18 cellular contexts compared by ENCODE assay signal in the genomic region with DNA sequence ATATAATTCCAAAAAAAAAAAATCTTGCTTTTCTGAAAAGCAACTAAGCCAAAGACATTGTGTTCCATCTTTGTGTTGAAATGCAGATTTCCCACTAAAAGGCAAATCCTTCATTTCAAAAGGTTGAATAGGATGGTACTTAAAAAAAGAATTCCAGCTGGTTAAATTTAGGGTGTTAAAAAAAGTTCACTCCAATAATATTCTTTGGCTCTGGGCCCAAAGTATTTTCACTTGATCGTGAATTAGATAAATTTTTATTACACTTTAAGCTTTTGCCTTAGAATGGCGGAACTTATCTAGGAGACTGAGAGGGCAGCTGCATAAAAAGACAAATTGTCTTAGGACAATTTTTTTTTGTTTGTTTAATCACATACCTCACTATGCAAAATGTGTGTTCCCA.
DNase-seq lines count a peak whose midpoint lies in the region; ATAC-seq and TF ChIP-seq lines count a peak whose summit lies in the region.
"Had no signal": no experiment of that assay in that cellular context is flagged by ENCODE, and none has a peak within 500 bp of the region (broad histone marks: within the 10 kb centered on the region; RNA-seq: fewer than 3 reads in every experiment).

No MANE protein-coding gene starts in this region.

- H3K4me3 Mint-ChIP-seq in WTC11, result peak overlapping the region; percentile 32
- H3K4me3 Mint-ChIP-seq in stimulated activated memory B cell treated with anti-CD40 and anti-IgM and Interleukin-4, amounts not matched to agents 10 μg/mL and 1 μg/mL and 100 μg/mL, for 72 hours, result no peak overlapping the region
- H3K4me3 Mint-ChIP-seq: CD4-positive, alpha-beta memory T cell had no signal

- DNase-seq in WTC11 (ENCODE audit: low spot score) (no peak), foreskin melanocyte (no peak), pons (ENCODE audit: low spot score) (no peak), COLO829 (ENCODE audit: low spot score) (no peak)
- no peak for DNase-seq in stimulated activated naive CD8-positive, alpha-beta T cell treated with anti-CD3 and anti-CD28 coated beads, Interleukin-15, Interleukin-2, amounts not matched to agents 100 U/mL and 50 U/mL, for 24 hours
- DNase-seq: BE2C; CD4-positive, alpha-beta memory T cell; COR-L47; DND-41; GDM1; GM23248; IMR-90; KG1 had no signal

- CTCF ChIA-PET in WTC11 (lab: Charles Lee), result interaction anchor here (0.7 to 1.0 kb wide), 2 partner anchors 87 to 108 kb away, joined by 3 read pairs; no protein-coding TSS in a partner anchor

- H3K4me3 ChIP-seq in HUES48 (ENCODE audit: low read depth, low read length) (peak overlapping the region; percentile 44), iPS-20b (ENCODE audit: low read length) (peak overlapping the region; percentile 48; the same call in 1 of the 2 replicates)
- H3K4me3 ChIP-seq: GM23248, HAP-1 had no signal

- H3K27ac Mint-ChIP-seq in WTC11, result no peak overlapping the region
- peak overlapping the region; percentile 88 for H3K27ac Mint-ChIP-seq in stimulated activated memory B cell treated with anti-CD40 and anti-IgM and Interleukin-4, amounts not matched to agents 10 μg/mL and 1 μg/mL and 100 μg/mL, for 72 hours
- H3K27ac Mint-ChIP-seq: CD4-positive, alpha-beta memory T cell had no signal

- no peaks in the 10 kb centered on the region; the same call in 1 of the 2 replicates for H3K36me3 Mint-ChIP-seq in WTC11
- H3K36me3 Mint-ChIP-seq in stimulated activated memory B cell treated with anti-CD40 and anti-IgM and Interleukin-4, amounts not matched to agents 10 μg/mL and 1 μg/mL and 100 μg/mL, for 72 hours, result peaks cover 78% of the 10 kb centered on the region
- H3K36me3 Mint-ChIP-seq: CD4-positive, alpha-beta memory T cell had no signal

- H3K27me3 ChIP-seq in HUES48 (ENCODE audit: control insufficient read depth, insufficient read depth, low read length), result peaks cover 23% of the 10 kb centered on the region
- H3K27me3 ChIP-seq in iPS-20b (ENCODE audit: insufficient read depth, low read length), result peaks cover 7% of the 10 kb centered on the region; the same call in 1 of the 2 replicates
- H3K27me3 ChIP-seq: BE2C had no signal

- H3K9me3 Mint-ChIP-seq in WTC11, result no peaks in the 10 kb centered on the region
- peaks cover 3% of the 10 kb centered on the region for H3K9me3 Mint-ChIP-seq in stimulated activated memory B cell treated with anti-CD40 and anti-IgM and Interleukin-4, amounts not matched to agents 10 μg/mL and 1 μg/mL and 100 μg/mL, for 72 hours

- H3K27ac ChIP-seq in HUES48 (ENCODE audit: low read depth, low read length), result peak overlapping the region; percentile 83
- H3K27ac ChIP-seq in iPS-20b (ENCODE audit: low read length), result no peak overlapping the region
- H3K27ac ChIP-seq: C4-2B, GM23248 had no signal

- peaks cover 99% of the 10 kb centered on the region for H3K4me1 Mint-ChIP-seq in WTC11
- peaks cover 96% of the 10 kb centered on the region for H3K4me1 Mint-ChIP-seq in stimulated activated memory B cell treated with anti-CD40 and anti-IgM and Interleukin-4, amounts not matched to agents 10 μg/mL and 1 μg/mL and 100 μg/mL, for 72 hours
- H3K4me1 Mint-ChIP-seq: CD4-positive, alpha-beta memory T cell had no signal

- H3K27me3 Mint-ChIP-seq in WTC11 (ENCODE audit: low read depth), result peaks cover 47% of the 10 kb centered on the region
- H3K27me3 Mint-ChIP-seq in stimulated activated memory B cell treated with anti-CD40 and anti-IgM and Interleukin-4, amounts not matched to agents 10 μg/mL and 1 μg/mL and 100 μg/mL, for 72 hours, result no peaks in the 10 kb centered on the region

- H3K4me1 ChIP-seq in HUES48 (ENCODE audit: control insufficient read depth, insufficient read depth, low read length), result peaks cover 94% of the 10 kb centered on the region
- H3K4me1 ChIP-seq in iPS-20b (ENCODE audit: insufficient read depth, low read length), result peaks cover 72% of the 10 kb centered on the region
- H3K4me1 ChIP-seq: BE2C had no signal

- H3K36me3 ChIP-seq in HUES48 (ENCODE audit: control insufficient read depth, insufficient read depth, low read length), result no peaks in the 10 kb centered on the region; the same call in 1 of the 2 replicates
- peaks cover 3% of the 10 kb centered on the region; the same call in 1 of the 2 replicates for H3K36me3 ChIP-seq in iPS-20b (ENCODE audit: insufficient read depth, low read depth, low read length)
- H3K36me3 ChIP-seq: BE2C, HAP-1 had no signal

- TF ChIP-seq CTCF in WTC11 (IDR thresholded peaks at IDR 0.05), result no peak

- peak overlapping the region; percentile 7; the same call in 1 of the 2 replicates for H3K9ac ChIP-seq in HUES48 (ENCODE audit: low read depth, low read length)
- H3K9ac ChIP-seq in iPS-20b (ENCODE audit: low read depth, low read length), result peak overlapping the region; percentile 37; the same call in 1 of the 2 replicates
- H3K9ac ChIP-seq: GM23248 had no signal

- POLR2A ChIA-PET in WTC11 (lab: Charles Lee), result no interaction called here

- H3K9me3 ChIP-seq in HUES48 (ENCODE audit: control insufficient read depth, insufficient read depth, low read length), result no peaks in the 10 kb centered on the region
- H3K9me3 ChIP-seq in iPS-20b (ENCODE audit: insufficient read depth, low read depth, low read length), result no peaks in the 10 kb centered on the region
- H3K9me3 ChIP-seq: BE2C had no signal

- no peak for ATAC-seq in WTC11
- ATAC-seq in stimulated activated memory B cell treated with anti-CD40 and anti-IgM and Interleukin-4, amounts not matched to agents 10 μg/mL and 1 μg/mL and 100 μg/mL, for 72 hours, result no peak
- no peak for ATAC-seq in stimulated activated naive CD8-positive, alpha-beta T cell treated with anti-CD3 and anti-CD28 coated beads, Interleukin-15, Interleukin-2, amounts not matched to agents 100 U/mL and 50 U/mL, for 24 hours

TF ChIP-seq in WTC11, 78 proteins besides CTCF, POLR2A, EP300 and RAD21:
- TF ChIP-seq TEAD1 (CRISPR knock-in tag; IDR thresholded peaks at IDR 0.05) (no peak), GABPB1 (CRISPR knock-in tag; IDR thresholded peaks at IDR 0.05) (no peak), NR3C1 (CRISPR knock-in tag; conservative IDR thresholded peaks at IDR 0.05; ENCODE audit: low read depth) (no peak), ELF4 (CRISPR knock-in tag; IDR thresholded peaks at IDR 0.05; ENCODE audit: low read depth) (no peak), ZNF263 (CRISPR knock-in tag; IDR thresholded peaks at IDR 0.05; ENCODE audit: low read depth) (no peak), FOXK1 (CRISPR knock-in tag; IDR thresholded peaks at IDR 0.05) (no peak), ZBTB21 (CRISPR knock-in tag; IDR thresholded peaks at IDR 0.05; ENCODE audit: borderline replicate concordance) (no peak)
- TF ChIP-seq, protein P1, sequence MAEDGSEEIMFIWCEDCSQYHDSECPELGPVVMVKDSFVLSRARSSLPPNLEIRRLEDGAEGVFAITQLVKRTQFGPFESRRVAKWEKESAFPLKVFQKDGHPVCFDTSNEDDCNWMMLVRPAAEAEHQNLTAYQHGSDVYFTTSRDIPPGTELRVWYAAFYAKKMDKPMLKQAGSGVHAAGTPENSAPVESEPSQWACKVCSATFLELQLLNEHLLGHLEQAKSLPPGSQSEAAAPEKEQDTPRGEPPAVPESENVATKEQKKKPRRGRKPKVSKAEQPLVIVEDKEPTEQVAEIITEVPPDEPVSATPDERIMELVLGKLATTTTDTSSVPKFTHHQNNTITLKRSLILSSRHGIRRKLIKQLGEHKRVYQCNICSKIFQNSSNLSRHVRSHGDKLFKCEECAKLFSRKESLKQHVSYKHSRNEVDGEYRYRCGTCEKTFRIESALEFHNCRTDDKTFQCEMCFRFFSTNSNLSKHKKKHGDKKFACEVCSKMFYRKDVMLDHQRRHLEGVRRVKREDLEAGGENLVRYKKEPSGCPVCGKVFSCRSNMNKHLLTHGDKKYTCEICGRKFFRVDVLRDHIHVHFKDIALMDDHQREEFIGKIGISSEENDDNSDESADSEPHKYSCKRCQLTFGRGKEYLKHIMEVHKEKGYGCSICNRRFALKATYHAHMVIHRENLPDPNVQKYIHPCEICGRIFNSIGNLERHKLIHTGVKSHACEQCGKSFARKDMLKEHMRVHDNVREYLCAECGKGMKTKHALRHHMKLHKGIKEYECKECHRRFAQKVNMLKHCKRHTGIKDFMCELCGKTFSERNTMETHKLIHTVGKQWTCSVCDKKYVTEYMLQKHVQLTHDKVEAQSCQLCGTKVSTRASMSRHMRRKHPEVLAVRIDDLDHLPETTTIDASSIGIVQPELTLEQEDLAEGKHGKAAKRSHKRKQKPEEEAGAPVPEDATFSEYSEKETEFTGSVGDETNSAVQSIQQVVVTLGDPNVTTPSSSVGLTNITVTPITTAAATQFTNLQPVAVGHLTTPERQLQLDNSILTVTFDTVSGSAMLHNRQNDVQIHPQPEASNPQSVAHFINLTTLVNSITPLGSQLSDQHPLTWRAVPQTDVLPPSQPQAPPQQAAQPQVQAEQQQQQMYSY (CRISPR knock-in tag; IDR thresholded peaks at IDR 0.05), result no peak
- TF ChIP-seq, protein P2, sequence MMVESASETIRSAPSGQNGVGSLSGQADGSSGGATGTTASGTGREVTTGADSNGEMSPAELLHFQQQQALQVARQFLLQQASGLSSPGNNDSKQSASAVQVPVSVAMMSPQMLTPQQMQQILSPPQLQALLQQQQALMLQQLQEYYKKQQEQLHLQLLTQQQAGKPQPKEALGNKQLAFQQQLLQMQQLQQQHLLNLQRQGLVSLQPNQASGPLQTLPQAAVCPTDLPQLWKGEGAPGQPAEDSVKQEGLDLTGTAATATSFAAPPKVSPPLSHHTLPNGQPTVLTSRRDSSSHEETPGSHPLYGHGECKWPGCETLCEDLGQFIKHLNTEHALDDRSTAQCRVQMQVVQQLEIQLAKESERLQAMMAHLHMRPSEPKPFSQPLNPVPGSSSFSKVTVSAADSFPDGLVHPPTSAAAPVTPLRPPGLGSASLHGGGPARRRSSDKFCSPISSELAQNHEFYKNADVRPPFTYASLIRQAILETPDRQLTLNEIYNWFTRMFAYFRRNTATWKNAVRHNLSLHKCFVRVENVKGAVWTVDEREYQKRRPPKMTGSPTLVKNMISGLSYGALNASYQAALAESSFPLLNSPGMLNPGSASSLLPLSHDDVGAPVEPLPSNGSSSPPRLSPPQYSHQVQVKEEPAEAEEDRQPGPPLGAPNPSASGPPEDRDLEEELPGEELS (CRISPR knock-in tag; IDR thresholded peaks at IDR 0.05), result no peak
